Comparison of ENCODE assay signal across 12 cellular contexts in genomic region chr11:87281496-87281895, GRCh38.
DNase-seq lines count a peak whose midpoint lies in the region; ATAC-seq, FAIRE-seq and TF ChIP-seq lines count a peak whose summit lies in the region.
"Had no signal": no experiment of that assay in that cellular context is flagged by ENCODE, and none has a peak within 500 bp of the region (broad histone marks: within the 10 kb centered on the region; RNA-seq: fewer than 3 reads in every experiment).

No MANE protein-coding gene starts in this region.

- no peaks in the 10 kb centered on the region for H3K27me3 Mint-ChIP-seq in activated CD8-positive, alpha-beta T cell treated with anti-CD3 and anti-CD28 coated beads for 36 hours
- H3K27me3 Mint-ChIP-seq: IgD-negative memory B cell had no signal

- H3K36me3 Mint-ChIP-seq in activated CD8-positive, alpha-beta T cell treated with anti-CD3 and anti-CD28 coated beads for 36 hours (ENCODE audit: low read depth): peaks cover 7% of the 10 kb centered on the region
- H3K36me3 Mint-ChIP-seq: IgD-negative memory B cell had no signal

- H3K4me3 Mint-ChIP-seq in activated CD8-positive, alpha-beta T cell treated with anti-CD3 and anti-CD28 coated beads for 36 hours: no peak overlapping the region
- H3K4me3 Mint-ChIP-seq: IgD-negative memory B cell had no signal

- no peaks in the 10 kb centered on the region for H3K9me3 ChIP-seq in gastrocnemius medialis
- no peaks in the 10 kb centered on the region for H3K9me3 ChIP-seq in thyroid gland

- intact Hi-C loops in gastrocnemius medialis (cut with DNase I; ENCODE audit: low total_unique reads) (loop anchor here (5.0 kb wide), 1 partner anchor 244 kb away; the partner anchor contains the start of gene TMEM135), thyroid gland (cut with DNase I) (no loop called here)
- intact Hi-C loops in activated CD8-positive, alpha-beta T cell treated with anti-CD3 and anti-CD28 coated beads for 36 hours (cut with micrococcal nuclease): no loop called here

- FAIRE-seq in frontal cortex (lab: Jason Lieb, UNC): peak; percentile 43
- FAIRE-seq: GM12892 had no signal

- DNase-seq in HT-29 (ENCODE audit: low spot score) (peak; percentile 51), SW480 (ENCODE audit: low spot score) (peak; percentile 9), frontal cortex (ENCODE audit: low spot score in 2 of 2) (peak in 1 of 2 donors; percentile 12), gastrocnemius medialis (no peak), thyroid gland (no peak), NCI-H128 (lab: John Stamatoyannopoulos, UW; ENCODE audit: unreplicated experiment) (no peak)
- no peak for DNase-seq in activated CD8-positive, alpha-beta T cell treated with anti-CD3 and anti-CD28 coated beads for 36 hours
- no peak for DNase-seq in activated T-cell treated with anti-CD3 and anti-CD28 coated beads, Interleukin-2, amount 50 U/mL, for 48 hours
- DNase-seq: GOT3, T-helper 1 cell had no signal

- peak; percentile 85 to 88 for ATAC-seq in gastrocnemius medialis
- no peak for ATAC-seq in activated CD8-positive, alpha-beta T cell treated with anti-CD3 and anti-CD28 coated beads for 36 hours

- H3K27me3 ChIP-seq in gastrocnemius medialis (no peaks in the 10 kb centered on the region), thyroid gland (no peaks in the 10 kb centered on the region)

- POLR2A ChIA-PET in activated CD8-positive, alpha-beta T cell treated with anti-CD3 and anti-CD28 coated beads for 36 hours (lab: Charles Lee): no interaction called here

- peak overlapping the region in 1 of 4 donors; percentile 23 for H3K27ac ChIP-seq in gastrocnemius medialis
- H3K27ac ChIP-seq in thyroid gland: no peak overlapping the region

- H3K9me3 Mint-ChIP-seq in activated CD8-positive, alpha-beta T cell treated with anti-CD3 and anti-CD28 coated beads for 36 hours: no peaks in the 10 kb centered on the region
- H3K9me3 Mint-ChIP-seq: IgD-negative memory B cell had no signal

- TF ChIP-seq CTCF in gastrocnemius medialis (IDR thresholded peaks at IDR 0.05 in 4 of 5, conservative IDR thresholded peaks at IDR 0.05 in 1 of 5): peak in 3 of 5 experiments; percentile 24 to 35 (median 25)
- TF ChIP-seq CTCF in thyroid gland (IDR thresholded peaks at IDR 0.05): no peak
- no peak for TF ChIP-seq CTCF in activated CD8-positive, alpha-beta T cell treated with anti-CD3 and anti-CD28 coated beads for 36 hours (IDR thresholded peaks at IDR 0.05)

- H3K4me1 ChIP-seq in gastrocnemius medialis (peaks cover 14 to 20% of the 10 kb centered on the region in 2 donors), thyroid gland (peaks cover 0 to 4% of the 10 kb centered on the region in 2 donors)

- H3K36me3 ChIP-seq in gastrocnemius medialis (no peaks in the 10 kb centered on the region), thyroid gland (no peaks in the 10 kb centered on the region)

- no peak for TF ChIP-seq POLR2A in gastrocnemius medialis (IDR thresholded peaks at IDR 0.05)
- no peak for TF ChIP-seq POLR2A in thyroid gland (IDR thresholded peaks at IDR 0.05)

- 67 to 68% methylated on average over 3 of the region's 3 CpGs for WGBS in thyroid gland, 2 donors

- CTCF ChIA-PET in activated CD8-positive, alpha-beta T cell treated with anti-CD3 and anti-CD28 coated beads for 36 hours (lab: Charles Lee): no interaction called here

- no peak overlapping the region for H3K27ac Mint-ChIP-seq in activated CD8-positive, alpha-beta T cell treated with anti-CD3 and anti-CD28 coated beads for 36 hours
- H3K27ac Mint-ChIP-seq: IgD-negative memory B cell had no signal

- H3K4me1 Mint-ChIP-seq in activated CD8-positive, alpha-beta T cell treated with anti-CD3 and anti-CD28 coated beads for 36 hours (ENCODE audit: low read depth): no peaks in the 10 kb centered on the region
- H3K4me1 Mint-ChIP-seq: IgD-negative memory B cell had no signal

- no peak overlapping the region for H3K4me3 ChIP-seq in gastrocnemius medialis
- no peak overlapping the region for H3K4me3 ChIP-seq in thyroid gland (replicated peaks in 1 of 3)

- in situ Hi-C loops in gastrocnemius medialis (cut with MboI; ENCODE audit: low sequenced_read_pairs in 4 of 4): loop anchor here in 1 of 4 donors (25.0 kb wide), 1 partner anchor 219 kb away; no protein-coding TSS in a partner anchor

Comparison
In these comparisons a context has a peak if more than half of its experiments do, and no peak if none do; other contexts are left out.
1. DNase-seq: peak in HT-29 (single experiment) and SW480 (single experiment); none in gastrocnemius medialis (0 of 2), thyroid gland (0 of 2), NCI-H128 (single experiment), activated CD8-positive, alpha-beta T cell treated with anti-CD3 and anti-CD28 coated beads for 36 hours (single experiment) and activated T-cell treated with anti-CD3 and anti-CD28 coated beads, Interleukin-2, amount 50 U/mL, for 48 hours (0 of 2).
2. CTCF ChIP-seq: peak in gastrocnemius medialis (3 of 5); none in thyroid gland (0 of 6) and activated CD8-positive, alpha-beta T cell treated with anti-CD3 and anti-CD28 coated beads for 36 hours (single experiment).